Comparison of ENCODE assay signal across 1 cellular context in genomic region chr12:76879710-76880025, GRCh38.
TF ChIP-seq lines count a peak whose summit lies in the region.

No MANE protein-coding gene starts in this region.

TF ChIP-seq in K562, 482 proteins besides CTCF, POLR2A, EP300 and RAD21 (continued from another document):
- TF ChIP-seq TCF15 (CRISPR knock-in tag; IDR thresholded peaks at IDR 0.05) (no peak), POLR2G (IDR thresholded peaks at IDR 0.05; ENCODE audit: low read depth, low read length) (no peak), PKNOX1 (IDR thresholded peaks at IDR 0.05) (peak; percentile 37; the same call in 1 of the 2 replicates), ZNF408 (CRISPR knock-in tag; IDR thresholded peaks at IDR 0.05; ENCODE audit: low read depth) (no peak), POU5F1 (IDR thresholded peaks at IDR 0.05; ENCODE audit: borderline replicate concordance, low read depth, low read length, partially characterized antibody) (no peak), PHB (CRISPR knock-in tag; IDR thresholded peaks at IDR 0.05) (no peak), PBX2 (CRISPR knock-in tag; IDR thresholded peaks at IDR 0.05; ENCODE audit: low read depth) (no peak), PBX2 (tag; conservative IDR thresholded peaks at IDR 0.05; ENCODE audit: low read depth) (peak; percentile 43; the same call in 1 of the 2 replicates), KAT7 (CRISPR knock-in tag; IDR thresholded peaks at IDR 0.05; ENCODE audit: borderline replicate concordance) (no peak), SIN3A (IDR thresholded peaks at IDR 0.05; ENCODE audit: borderline replicate concordance in 2 of 2, control insufficient read depth in 1 of 2, low read depth in 2 of 2, low read length in 2 of 2) (no peak), ELF1 (tag; IDR thresholded peaks at IDR 0.05) (no peak), ZFX (CRISPR knock-in tag; IDR thresholded peaks at IDR 0.05) (peak; percentile 12; the same call in 1 of the 2 replicates), CBX2 (IDR thresholded peaks at IDR 0.05; ENCODE audit: insufficient read depth, low read length, poor library complexity, severe bottlenecking) (no peak), KLF10 (CRISPR knock-in tag; IDR thresholded peaks at IDR 0.05) (no peak), JUN (IDR thresholded peaks at IDR 0.05; ENCODE audit: borderline replicate concordance, low read depth, low read length) (no peak), JUN (CRISPR knock-in tag; IDR thresholded peaks at IDR 0.05; ENCODE audit: borderline replicate concordance) (no peak), MBD2 (IDR thresholded peaks at IDR 0.05; ENCODE audit: borderline replicate concordance, low read depth) (no peak)
- TF ChIP-seq, protein P1, sequence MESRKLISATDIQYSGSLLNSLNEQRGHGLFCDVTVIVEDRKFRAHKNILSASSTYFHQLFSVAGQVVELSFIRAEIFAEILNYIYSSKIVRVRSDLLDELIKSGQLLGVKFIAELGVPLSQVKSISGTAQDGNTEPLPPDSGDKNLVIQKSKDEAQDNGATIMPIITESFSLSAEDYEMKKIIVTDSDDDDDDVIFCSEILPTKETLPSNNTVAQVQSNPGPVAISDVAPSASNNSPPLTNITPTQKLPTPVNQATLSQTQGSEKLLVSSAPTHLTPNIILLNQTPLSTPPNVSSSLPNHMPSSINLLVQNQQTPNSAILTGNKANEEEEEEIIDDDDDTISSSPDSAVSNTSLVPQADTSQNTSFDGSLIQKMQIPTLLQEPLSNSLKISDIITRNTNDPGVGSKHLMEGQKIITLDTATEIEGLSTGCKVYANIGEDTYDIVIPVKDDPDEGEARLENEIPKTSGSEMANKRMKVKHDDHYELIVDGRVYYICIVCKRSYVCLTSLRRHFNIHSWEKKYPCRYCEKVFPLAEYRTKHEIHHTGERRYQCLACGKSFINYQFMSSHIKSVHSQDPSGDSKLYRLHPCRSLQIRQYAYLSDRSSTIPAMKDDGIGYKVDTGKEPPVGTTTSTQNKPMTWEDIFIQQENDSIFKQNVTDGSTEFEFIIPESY (CRISPR knock-in tag; IDR thresholded peaks at IDR 0.05), result no peak
- TF ChIP-seq, protein P2, sequence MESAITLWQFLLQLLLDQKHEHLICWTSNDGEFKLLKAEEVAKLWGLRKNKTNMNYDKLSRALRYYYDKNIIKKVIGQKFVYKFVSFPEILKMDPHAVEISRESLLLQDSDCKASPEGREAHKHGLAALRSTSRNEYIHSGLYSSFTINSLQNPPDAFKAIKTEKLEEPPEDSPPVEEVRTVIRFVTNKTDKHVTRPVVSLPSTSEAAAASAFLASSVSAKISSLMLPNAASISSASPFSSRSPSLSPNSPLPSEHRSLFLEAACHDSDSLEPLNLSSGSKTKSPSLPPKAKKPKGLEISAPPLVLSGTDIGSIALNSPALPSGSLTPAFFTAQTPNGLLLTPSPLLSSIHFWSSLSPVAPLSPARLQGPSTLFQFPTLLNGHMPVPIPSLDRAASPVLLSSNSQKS (CRISPR knock-in tag; IDR thresholded peaks at IDR 0.05), result no peak
